21 cellular contexts compared by ENCODE assay signal in genomic region chr1:194598098-194598497, GRCh38.
"Had no signal": no experiment of that assay in that cellular context is flagged by ENCODE, and none has a peak within 500 bp of the region (broad histone marks: within the 10 kb centered on the region; RNA-seq: fewer than 3 reads in every experiment).

No MANE protein-coding gene starts in this region.

- DNase-seq: activated B cell treated with CpG ODN at 0.5 μM for 24 hours; activated CD4-positive, alpha-beta memory T cell treated with anti-CD3 and anti-CD28 coated beads for 36 hours; activated CD4-positive, alpha-beta T cell treated with anti-CD3 and anti-CD28 coated beads for 4 hours; activated gamma-delta T cell treated with Interleukin-2 at 50 U/mL for 16 hours; activated T-cell treated with anti-CD3 and anti-CD28 coated beads for 4 hours; amniotic stem cell; effector CD8-positive, alpha-beta T cell; heart left ventricle; kidney; mesenchymal stem cell; natural killer cell; stimulated activated CD4-positive, alpha-beta T cell treated with anti-CD3 and anti-CD28 coated beads, Interleukin-2, amount 100 ng/mL, for 24 hours; stimulated activated naive CD8-positive, alpha-beta T cell treated with anti-CD3 and anti-CD28 coated beads, Interleukin-15, amount 100 ng/mL, for 72 hours; transverse colon; uterus had no signal

- H3K27ac Mint-ChIP-seq: activated B cell treated with CpG ODN at 0.5 μM for 24 hours; activated CD4-positive, alpha-beta memory T cell treated with anti-CD3 and anti-CD28 coated beads for 36 hours; activated naive CD8-positive, alpha-beta T cell; activated T-helper 1 cell treated with anti-CD3 and anti-CD28 coated beads, Interleukin-12 subunit alpha, Interleukin-12 subunit beta, Interleukin-2, Interleukin-4 antibody, amounts not matched to agents 30 ng/mL and 10 ng/mL and 1 ng/mL, durations not matched to agents 14 hours and 24 hours and 36 hours; natural killer cell; stimulated activated naive CD8-positive, alpha-beta T cell treated with anti-CD3 and anti-CD28 coated beads, Interleukin-15, amount 100 ng/mL, for 72 hours; T-helper 2 cell treated with Interferon-gamma antibody and Interleukin-4, amounts not matched to agents 5 μg/mL and 100 μg/mL, for 36 hours had no signal

- H3K27me3 Mint-ChIP-seq: activated B cell treated with CpG ODN at 0.5 μM for 24 hours; activated CD4-positive, alpha-beta memory T cell treated with anti-CD3 and anti-CD28 coated beads for 36 hours; activated naive CD8-positive, alpha-beta T cell; stimulated activated naive CD8-positive, alpha-beta T cell treated with anti-CD3 and anti-CD28 coated beads, Interleukin-15, amount 100 ng/mL, for 72 hours had no signal

- H3K36me3 ChIP-seq: esophagus muscularis mucosa, gastroesophageal sphincter, heart left ventricle, suprapubic skin, transverse colon, uterus had no signal

- H3K4me3 ChIP-seq: esophagus muscularis mucosa, gastroesophageal sphincter, heart left ventricle, suprapubic skin, transverse colon, uterus had no signal

- ATAC-seq: gastroesophageal sphincter; heart left ventricle; natural killer cell; stimulated activated naive CD8-positive, alpha-beta T cell treated with anti-CD3 and anti-CD28 coated beads, Interleukin-15, amount 100 ng/mL, for 72 hours had no signal

- H3K27me3 ChIP-seq: esophagus muscularis mucosa, gastroesophageal sphincter, heart left ventricle, suprapubic skin, transverse colon, uterus had no signal

- H3K4me1 ChIP-seq: esophagus muscularis mucosa, gastroesophageal sphincter, heart left ventricle, suprapubic skin, transverse colon, uterus had no signal

- H3K9me3 ChIP-seq: esophagus muscularis mucosa, gastroesophageal sphincter, heart left ventricle, transverse colon, uterus had no signal

- H3K4me3 Mint-ChIP-seq: activated B cell treated with CpG ODN at 0.5 μM for 24 hours; activated CD4-positive, alpha-beta memory T cell treated with anti-CD3 and anti-CD28 coated beads for 36 hours; activated naive CD8-positive, alpha-beta T cell; activated T-helper 1 cell treated with anti-CD3 and anti-CD28 coated beads, Interleukin-12 subunit alpha, Interleukin-12 subunit beta, Interleukin-2, Interleukin-4 antibody, amounts not matched to agents 30 ng/mL and 10 ng/mL and 1 ng/mL, durations not matched to agents 14 hours and 24 hours and 36 hours; natural killer cell; stimulated activated naive CD8-positive, alpha-beta T cell treated with anti-CD3 and anti-CD28 coated beads, Interleukin-15, amount 100 ng/mL, for 72 hours; T-helper 2 cell treated with Interferon-gamma antibody and Interleukin-4, amounts not matched to agents 5 μg/mL and 100 μg/mL, for 36 hours had no signal

- H3K9me3 Mint-ChIP-seq: activated B cell treated with CpG ODN at 0.5 μM for 24 hours; activated CD4-positive, alpha-beta memory T cell treated with anti-CD3 and anti-CD28 coated beads for 36 hours; activated T-helper 1 cell treated with anti-CD3 and anti-CD28 coated beads, Interleukin-12 subunit alpha, Interleukin-12 subunit beta, Interleukin-2, Interleukin-4 antibody, amounts not matched to agents 30 ng/mL and 10 ng/mL and 1 ng/mL, durations not matched to agents 14 hours and 24 hours and 36 hours; stimulated activated naive CD8-positive, alpha-beta T cell treated with anti-CD3 and anti-CD28 coated beads, Interleukin-15, amount 100 ng/mL, for 72 hours; T-helper 2 cell treated with Interferon-gamma antibody and Interleukin-4, amounts not matched to agents 5 μg/mL and 100 μg/mL, for 36 hours had no signal

- H3K36me3 Mint-ChIP-seq: activated CD4-positive, alpha-beta memory T cell treated with anti-CD3 and anti-CD28 coated beads for 36 hours; activated naive CD8-positive, alpha-beta T cell; natural killer cell had no signal

- H3K4me1 Mint-ChIP-seq: activated B cell treated with CpG ODN at 0.5 μM for 24 hours; natural killer cell; stimulated activated naive CD8-positive, alpha-beta T cell treated with anti-CD3 and anti-CD28 coated beads, Interleukin-15, amount 100 ng/mL, for 72 hours had no signal

- H3K27ac ChIP-seq: esophagus muscularis mucosa, gastroesophageal sphincter, heart left ventricle, suprapubic skin, transverse colon, uterus had no signal
